Comparison of ENCODE assay signal across 16 cellular contexts in the genomic region with DNA sequence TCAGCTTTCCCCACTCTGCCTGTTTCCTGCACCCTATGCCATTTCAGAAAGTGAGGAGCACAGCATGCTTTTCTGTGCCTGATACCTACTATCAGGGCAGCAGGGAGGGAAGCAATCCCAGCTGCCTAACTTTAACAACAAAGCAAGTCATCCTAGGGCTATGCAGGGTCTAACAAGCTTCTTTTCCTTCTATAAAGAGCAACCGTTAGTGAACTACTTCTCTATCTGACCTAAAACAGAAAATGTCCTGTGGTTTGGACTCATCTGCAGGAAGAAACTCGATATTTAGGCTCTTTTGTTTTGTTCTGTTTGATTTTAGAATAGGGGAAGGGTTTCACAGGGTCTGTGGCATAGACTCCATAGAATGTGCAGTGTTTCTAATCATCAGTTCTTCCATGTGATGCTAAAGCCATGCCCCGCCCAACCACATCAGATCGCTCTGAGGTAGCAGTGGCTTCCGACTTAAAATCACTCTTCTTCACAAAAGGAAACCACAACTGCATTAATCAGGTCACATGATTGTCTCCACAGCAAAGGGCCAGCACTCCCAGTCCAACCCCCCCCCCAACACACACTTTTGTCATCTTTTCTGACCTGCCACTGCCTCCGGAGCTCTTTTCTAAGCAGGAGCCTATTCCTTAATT.
DNase-seq lines count a peak whose midpoint lies in the region; ATAC-seq and TF ChIP-seq lines count a peak whose summit lies in the region.
"Had no signal": no experiment of that assay in that cellular context is flagged by ENCODE, and none has a peak within 500 bp of the region (broad histone marks: within the 10 kb centered on the region; RNA-seq: fewer than 3 reads in every experiment).

No MANE protein-coding gene starts in this region.

- H3K4me2 ChIP-seq in KMS-11 = peak overlapping the region; percentile 47
- H3K4me2 ChIP-seq in OCI-LY7 (ENCODE audit: low read length) = no peak overlapping the region

- H3K36me3 ChIP-seq in KMS-11 (ENCODE audit: insufficient read depth) (no peaks in the 10 kb centered on the region), uterus (no peaks in the 10 kb centered on the region), esophagus muscularis mucosa (no peaks in the 10 kb centered on the region), OCI-LY7 (ENCODE audit: insufficient read depth, low read length) (no peaks in the 10 kb centered on the region)
- H3K36me3 ChIP-seq: right lobe of liver, transverse colon had no signal

- no peak overlapping the region for H3K9ac ChIP-seq in KMS-11

- peak overlapping the region; percentile 9; the same call in 1 of the 2 replicates for H3K27ac ChIP-seq in KMS-11
- peak overlapping the region; percentile 5 for H3K27ac ChIP-seq in cingulate gyrus (ENCODE audit: low read depth, low read length)
- H3K27ac ChIP-seq in uterus = no peak overlapping the region
- H3K27ac ChIP-seq in esophagus muscularis mucosa (replicated peaks in 1 of 4) = no peak overlapping the region
- no peak overlapping the region for H3K27ac ChIP-seq in OCI-LY7 (ENCODE audit: low read depth, low read length, poor library complexity, severe bottlenecking)
- H3K27ac ChIP-seq: right lobe of liver, transverse colon had no signal

- no peak for TF ChIP-seq CTCF in KMS-11 (conservative IDR thresholded peaks at IDR 0.05; ENCODE audit: low read depth, low read length)
- no peak for TF ChIP-seq CTCF in uterus (IDR thresholded peaks at IDR 0.05)
- no peak for TF ChIP-seq CTCF in esophagus muscularis mucosa (IDR thresholded peaks at IDR 0.05)
- TF ChIP-seq CTCF in OCI-LY7 (conservative IDR thresholded peaks at IDR 0.05; ENCODE audit: low read length) = no peak

- DNase-seq in uterus (no peak), esophagus muscularis mucosa (ENCODE audit: extremely low spot score) (no peak), OCI-LY7 (ENCODE audit: low spot score) (no peak), GM19240 (ENCODE audit: insufficient read length, low spot score) (no peak)
- DNase-seq: activated T-cell treated with anti-CD3 and anti-CD28 coated beads for 4 hours, Caco-2, HCEC 1CT, NCI-H146, right lobe of liver, T-helper 9 cell, transverse colon had no signal

- no TSS peak for BruUV-seq in OCI-LY7 (replicated peaks; lab: Mats Ljungman, UMichigan)

- TF ChIP-seq EP300 in esophagus muscularis mucosa (IDR thresholded peaks at IDR 0.05) = no peak

- H3K9me3 ChIP-seq in uterus (no peaks in the 10 kb centered on the region), esophagus muscularis mucosa (no peaks in the 10 kb centered on the region), OCI-LY7 (ENCODE audit: low read length) (no peaks in the 10 kb centered on the region)
- H3K9me3 ChIP-seq: Caco-2, right lobe of liver, transverse colon had no signal

- no peaks in the 10 kb centered on the region for H4K20me1 ChIP-seq in KMS-11 (ENCODE audit: insufficient read depth)
- H4K20me1 ChIP-seq in OCI-LY7 (ENCODE audit: insufficient read depth, low read length) = no peaks in the 10 kb centered on the region

- CTCF ChIA-PET in OCI-LY7 (lab: Charles Lee; ENCODE audit: unreplicated experiment) = no interaction called here

- H3K27me3 ChIP-seq in KMS-11 (ENCODE audit: insufficient read depth, low read depth) (no peaks in the 10 kb centered on the region), uterus (no peaks in the 10 kb centered on the region), esophagus muscularis mucosa (no peaks in the 10 kb centered on the region)
- H3K27me3 ChIP-seq: right lobe of liver, transverse colon had no signal

- ATAC-seq in GM18498 (IDR thresholded peaks at IDR 0.05; ENCODE audit: unreplicated experiment) (peak; percentile 61), GM21526 (IDR thresholded peaks at IDR 0.05; ENCODE audit: low FRiP score, unreplicated experiment) (peak; percentile 73)
- ATAC-seq: esophagus mucosa, right lobe of liver had no signal

- H3K4me1 ChIP-seq in KMS-11 (ENCODE audit: low read depth, poor library complexity, severe bottlenecking) (peaks cover 24% of the 10 kb centered on the region), uterus (no peaks in the 10 kb centered on the region), esophagus muscularis mucosa (no peaks in the 10 kb centered on the region), OCI-LY7 (ENCODE audit: insufficient read depth, low read length, poor library complexity, severe bottlenecking) (no peaks in the 10 kb centered on the region)
- H3K4me1 ChIP-seq: Caco-2, right lobe of liver, transverse colon had no signal

- peak overlapping the region; percentile 16; the same call in 1 of the 2 replicates for H2AFZ ChIP-seq in KMS-11 (ENCODE audit: low read depth)
- no peak overlapping the region for H2AFZ ChIP-seq in OCI-LY7 (ENCODE audit: low read length)

- no peak for TF ChIP-seq POLR2A in uterus (IDR thresholded peaks at IDR 0.05)
- TF ChIP-seq POLR2A in esophagus muscularis mucosa (IDR thresholded peaks at IDR 0.05; ENCODE audit: low read depth) = no peak

- H3K79me2 ChIP-seq in KMS-11 (ENCODE audit: insufficient read depth, low read depth) = no peaks in the 10 kb centered on the region
- no peaks in the 10 kb centered on the region for H3K79me2 ChIP-seq in OCI-LY7 (ENCODE audit: insufficient read depth, low read depth, low read length)

- intact Hi-C loops in uterus (cut with DNase I; ENCODE audit: low total_unique reads) = no loop called here
- intact Hi-C loops in esophagus muscularis mucosa (cut with DNase I) = no loop called here
- intact Hi-C loops in OCI-LY7 (cut with micrococcal nuclease; ENCODE audit: unreplicated experiment) = no loop called here

- WGBS in esophagus muscularis mucosa = 49% methylated on average over 6 of the region's 6 CpGs

- H3K9me2 ChIP-seq in OCI-LY7 (ENCODE audit: insufficient read depth, low read length) = no peaks in the 10 kb centered on the region

- H3K4me3 ChIP-seq in KMS-11 (IDR thresholded peaks at IDR 0.05; ENCODE audit: insufficient read depth, low read depth, low read length) = no peak overlapping the region
- no peak overlapping the region for H3K4me3 ChIP-seq in uterus
- no peak overlapping the region for H3K4me3 ChIP-seq in esophagus muscularis mucosa
- no peak overlapping the region for H3K4me3 ChIP-seq in OCI-LY7 (ENCODE audit: low read depth, low read length, poor library complexity, severe bottlenecking)
- H3K4me3 ChIP-seq: right lobe of liver, transverse colon had no signal

- POLR2A ChIA-PET in OCI-LY7 (lab: Charles Lee) = no interaction called here

Comparison
In these comparisons a context has a peak if more than half of its experiments do, and no peak if none do; other contexts are left out.
1. H3K27ac ChIP-seq: peak in KMS-11 (single experiment) and cingulate gyrus (single experiment); none in uterus (0 of 2), esophagus muscularis mucosa (0 of 4) and OCI-LY7 (single experiment).